1 cellular context compared by ENCODE assay signal in the genomic region with DNA sequence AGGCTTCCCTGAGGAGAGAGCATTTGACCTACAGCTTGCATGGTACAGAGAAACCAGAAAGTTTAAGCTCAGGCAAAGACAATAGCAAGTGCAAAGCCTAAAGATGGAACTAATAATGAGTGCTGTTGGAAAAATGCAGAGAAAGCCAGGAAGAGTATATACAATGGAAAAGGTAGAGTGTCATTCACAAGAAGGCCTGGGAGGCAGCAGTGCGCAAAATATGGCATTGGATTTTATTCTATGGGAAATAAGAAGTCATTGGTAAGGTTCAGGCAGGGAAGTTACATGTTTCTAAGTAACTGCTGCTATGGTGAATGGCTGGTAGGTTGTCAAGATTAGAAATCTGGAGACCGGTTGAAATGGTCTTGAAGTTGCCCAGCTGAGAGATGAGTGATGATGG.
TF ChIP-seq lines count a peak whose summit lies in the region.

No MANE protein-coding gene starts in this region.

TF ChIP-seq in GM23338, 12 proteins besides CTCF, POLR2A, EP300 and RAD21:
- TF ChIP-seq, protein P1, sequence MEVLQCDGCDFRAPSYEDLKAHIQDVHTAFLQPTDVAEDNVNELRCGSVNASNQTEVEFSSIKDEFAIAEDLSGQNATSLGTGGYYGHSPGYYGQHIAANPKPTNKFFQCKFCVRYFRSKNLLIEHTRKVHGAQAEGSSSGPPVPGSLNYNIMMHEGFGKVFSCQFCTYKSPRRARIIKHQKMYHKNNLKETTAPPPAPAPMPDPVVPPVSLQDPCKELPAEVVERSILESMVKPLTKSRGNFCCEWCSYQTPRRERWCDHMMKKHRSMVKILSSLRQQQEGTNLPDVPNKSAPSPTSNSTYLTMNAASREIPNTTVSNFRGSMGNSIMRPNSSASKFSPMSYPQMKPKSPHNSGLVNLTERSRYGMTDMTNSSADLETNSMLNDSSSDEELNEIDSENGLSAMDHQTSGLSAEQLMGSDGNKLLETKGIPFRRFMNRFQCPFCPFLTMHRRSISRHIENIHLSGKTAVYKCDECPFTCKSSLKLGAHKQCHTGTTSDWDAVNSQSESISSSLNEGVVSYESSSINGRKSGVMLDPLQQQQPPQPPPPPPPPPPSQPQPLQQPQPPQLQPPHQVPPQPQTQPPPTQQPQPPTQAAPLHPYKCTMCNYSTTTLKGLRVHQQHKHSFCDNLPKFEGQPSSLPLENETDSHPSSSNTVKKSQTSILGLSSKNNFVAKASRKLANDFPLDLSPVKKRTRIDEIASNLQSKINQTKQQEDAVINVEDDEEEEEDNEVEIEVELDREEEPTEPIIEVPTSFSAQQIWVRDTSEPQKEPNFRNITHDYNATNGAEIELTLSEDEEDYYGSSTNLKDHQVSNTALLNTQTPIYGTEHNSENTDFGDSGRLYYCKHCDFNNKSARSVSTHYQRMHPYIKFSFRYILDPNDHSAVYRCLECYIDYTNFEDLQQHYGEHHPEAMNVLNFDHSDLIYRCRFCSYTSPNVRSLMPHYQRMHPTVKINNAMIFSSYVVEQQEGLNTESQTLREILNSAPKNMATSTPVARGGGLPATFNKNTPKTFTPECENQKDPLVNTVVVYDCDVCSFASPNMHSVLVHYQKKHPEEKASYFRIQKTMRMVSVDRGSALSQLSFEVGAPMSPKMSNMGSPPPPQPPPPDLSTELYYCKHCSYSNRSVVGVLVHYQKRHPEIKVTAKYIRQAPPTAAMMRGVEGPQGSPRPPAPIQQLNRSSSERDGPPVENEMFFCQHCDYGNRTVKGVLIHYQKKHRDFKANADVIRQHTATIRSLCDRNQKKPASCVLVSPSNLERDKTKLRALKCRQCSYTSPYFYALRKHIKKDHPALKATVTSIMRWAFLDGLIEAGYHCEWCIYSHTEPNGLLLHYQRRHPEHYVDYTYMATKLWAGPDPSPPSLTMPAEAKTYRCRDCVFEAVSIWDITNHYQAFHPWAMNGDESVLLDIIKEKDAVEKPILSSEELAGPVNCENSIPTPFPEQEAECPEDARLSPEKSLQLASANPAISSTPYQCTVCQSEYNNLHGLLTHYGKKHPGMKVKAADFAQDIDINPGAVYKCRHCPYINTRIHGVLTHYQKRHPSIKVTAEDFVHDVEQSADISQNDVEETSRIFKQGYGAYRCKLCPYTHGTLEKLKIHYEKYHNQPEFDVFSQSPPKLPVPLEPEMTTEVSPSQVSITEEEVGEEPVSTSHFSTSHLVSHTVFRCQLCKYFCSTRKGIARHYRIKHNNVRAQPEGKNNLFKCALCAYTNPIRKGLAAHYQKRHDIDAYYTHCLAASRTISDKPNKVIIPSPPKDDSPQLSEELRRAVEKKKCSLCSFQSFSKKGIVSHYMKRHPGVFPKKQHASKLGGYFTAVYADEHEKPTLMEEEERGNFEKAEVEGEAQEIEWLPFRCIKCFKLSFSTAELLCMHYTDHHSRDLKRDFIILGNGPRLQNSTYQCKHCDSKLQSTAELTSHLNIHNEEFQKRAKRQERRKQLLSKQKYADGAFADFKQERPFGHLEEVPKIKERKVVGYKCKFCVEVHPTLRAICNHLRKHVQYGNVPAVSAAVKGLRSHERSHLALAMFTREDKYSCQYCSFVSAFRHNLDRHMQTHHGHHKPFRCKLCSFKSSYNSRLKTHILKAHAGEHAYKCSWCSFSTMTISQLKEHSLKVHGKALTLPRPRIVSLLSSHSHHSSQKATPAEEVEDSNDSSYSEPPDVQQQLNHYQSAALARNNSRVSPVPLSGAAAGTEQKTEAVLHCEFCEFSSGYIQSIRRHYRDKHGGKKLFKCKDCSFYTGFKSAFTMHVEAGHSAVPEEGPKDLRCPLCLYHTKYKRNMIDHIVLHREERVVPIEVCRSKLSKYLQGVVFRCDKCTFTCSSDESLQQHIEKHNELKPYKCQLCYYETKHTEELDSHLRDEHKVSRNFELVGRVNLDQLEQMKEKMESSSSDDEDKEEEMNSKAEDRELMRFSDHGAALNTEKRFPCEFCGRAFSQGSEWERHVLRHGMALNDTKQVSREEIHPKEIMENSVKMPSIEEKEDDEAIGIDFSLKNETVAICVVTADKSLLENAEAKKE (CRISPR knock-in tag; IDR thresholded peaks at IDR 0.05), result no peak
- no peak for TF ChIP-seq POLR2AphosphoS5 (IDR thresholded peaks at IDR 0.05; ENCODE audit: low read depth)
- TF ChIP-seq NANOG (IDR thresholded peaks at IDR 0.05; ENCODE audit: borderline replicate concordance), result no peak
- no peak for TF ChIP-seq ZNF114 (CRISPR knock-in tag; IDR thresholded peaks at IDR 0.05)
- no peak for TF ChIP-seq EZH2 (IDR thresholded peaks at IDR 0.05; ENCODE audit: low read depth, unreplicated experiment)
- TF ChIP-seq ZNF331 (CRISPR knock-in tag; IDR thresholded peaks at IDR 0.05; ENCODE audit: low read depth), result no peak
- no peak for TF ChIP-seq EZH2phosphoT487 (IDR thresholded peaks at IDR 0.05; ENCODE audit: unreplicated experiment)
- TF ChIP-seq STAT1 (IDR thresholded peaks at IDR 0.05; ENCODE audit: unreplicated experiment), result no peak
- no peak for TF ChIP-seq JUNB (IDR thresholded peaks at IDR 0.05; ENCODE audit: unreplicated experiment)
- no peak for TF ChIP-seq CREB1 (CRISPR knock-in tag; IDR thresholded peaks at IDR 0.05; ENCODE audit: low read depth)
- TF ChIP-seq, protein P2, sequence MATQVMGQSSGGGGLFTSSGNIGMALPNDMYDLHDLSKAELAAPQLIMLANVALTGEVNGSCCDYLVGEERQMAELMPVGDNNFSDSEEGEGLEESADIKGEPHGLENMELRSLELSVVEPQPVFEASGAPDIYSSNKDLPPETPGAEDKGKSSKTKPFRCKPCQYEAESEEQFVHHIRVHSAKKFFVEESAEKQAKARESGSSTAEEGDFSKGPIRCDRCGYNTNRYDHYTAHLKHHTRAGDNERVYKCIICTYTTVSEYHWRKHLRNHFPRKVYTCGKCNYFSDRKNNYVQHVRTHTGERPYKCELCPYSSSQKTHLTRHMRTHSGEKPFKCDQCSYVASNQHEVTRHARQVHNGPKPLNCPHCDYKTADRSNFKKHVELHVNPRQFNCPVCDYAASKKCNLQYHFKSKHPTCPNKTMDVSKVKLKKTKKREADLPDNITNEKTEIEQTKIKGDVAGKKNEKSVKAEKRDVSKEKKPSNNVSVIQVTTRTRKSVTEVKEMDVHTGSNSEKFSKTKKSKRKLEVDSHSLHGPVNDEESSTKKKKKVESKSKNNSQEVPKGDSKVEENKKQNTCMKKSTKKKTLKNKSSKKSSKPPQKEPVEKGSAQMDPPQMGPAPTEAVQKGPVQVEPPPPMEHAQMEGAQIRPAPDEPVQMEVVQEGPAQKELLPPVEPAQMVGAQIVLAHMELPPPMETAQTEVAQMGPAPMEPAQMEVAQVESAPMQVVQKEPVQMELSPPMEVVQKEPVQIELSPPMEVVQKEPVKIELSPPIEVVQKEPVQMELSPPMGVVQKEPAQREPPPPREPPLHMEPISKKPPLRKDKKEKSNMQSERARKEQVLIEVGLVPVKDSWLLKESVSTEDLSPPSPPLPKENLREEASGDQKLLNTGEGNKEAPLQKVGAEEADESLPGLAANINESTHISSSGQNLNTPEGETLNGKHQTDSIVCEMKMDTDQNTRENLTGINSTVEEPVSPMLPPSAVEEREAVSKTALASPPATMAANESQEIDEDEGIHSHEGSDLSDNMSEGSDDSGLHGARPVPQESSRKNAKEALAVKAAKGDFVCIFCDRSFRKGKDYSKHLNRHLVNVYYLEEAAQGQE (IDR thresholded peaks at IDR 0.05; ENCODE audit: unreplicated experiment), result no peak
- no peak for TF ChIP-seq ETS1 (IDR thresholded peaks at IDR 0.05)
